ENCODE assay signal across 16 cellular contexts in genomic region chr2:38636069-38636468, GRCh38. TPM values are rescaled to one million over a fixed set of nuclear protein-coding genes. Genes with fewer than 3 reads are reported as not detected.
DNase-seq lines count a peak whose midpoint lies in the region; ATAC-seq and TF ChIP-seq lines count a peak whose summit lies in the region.
"Had no signal": no experiment of that assay in that cellular context is flagged by ENCODE, and none has a peak within 500 bp of the region (broad histone marks: within the 10 kb centered on the region; RNA-seq: fewer than 3 reads in every experiment).

No MANE protein-coding gene starts in this region.

- H3K27ac ChIP-seq in upper lobe of right lung: no peak overlapping the region
- H3K27ac ChIP-seq: 22Rv1, A549, C4-2B had no signal

- peaks cover 5% of the 10 kb centered on the region for H3K36me3 Mint-ChIP-seq in T-helper 2 cell treated with Interferon-gamma antibody and Interleukin-4, amounts not matched to agents 5 μg/mL and 100 μg/mL, for 36 hours (ENCODE audit: low read depth)
- H3K36me3 Mint-ChIP-seq in activated T-helper 2 cell treated with anti-CD3 and anti-CD28 coated beads, Interferon-gamma antibody, Interleukin-2, Interleukin-4, amounts not matched to agents 10 μg/mL and 5 μg/mL and 100 μg/mL, durations not matched to agents 14 hours and 24 hours and 36 hours (ENCODE audit: low read depth): peaks cover 5% of the 10 kb centered on the region
- H3K36me3 Mint-ChIP-seq in chondrocyte (ENCODE audit: low read depth): no peaks in the 10 kb centered on the region
- H3K36me3 Mint-ChIP-seq: IgD-negative memory B cell had no signal

- DNase-seq in T-helper 2 cell treated with Interferon-gamma antibody and Interleukin-4, amounts not matched to agents 5 μg/mL and 100 μg/mL, for 36 hours (ENCODE audit: low spot score): no peak
- DNase-seq in T-helper 2 cell (no peak), M059J (ENCODE audit: low read depth) (peak; percentile 10), upper lobe of right lung (no peak), chondrocyte (ENCODE audit: low spot score) (no peak)
- no peak for DNase-seq in activated T-helper 2 cell treated with anti-CD3 and anti-CD28 coated beads, Interferon-gamma antibody, Interleukin-2, Interleukin-4, amounts not matched to agents 10 μg/mL and 5 μg/mL and 100 μg/mL, durations not matched to agents 14 hours and 24 hours and 36 hours (ENCODE audit: low spot score)
- DNase-seq in activated CD4-positive, alpha-beta T cell treated with anti-CD3 and anti-CD28 coated beads, Interleukin-2, amount 50 U/mL, for 4 hours: no peak
- DNase-seq: AML-193; Caco-2; CD4-positive, alpha-beta T cell; H9 had no signal

- TF ChIP-seq CTCF in upper lobe of right lung (IDR thresholded peaks at IDR 0.05) (no peak), chondrocyte (IDR thresholded peaks at IDR 0.05) (no peak)

- peak overlapping the region; percentile 4 for H3K27ac Mint-ChIP-seq in T-helper 2 cell treated with Interferon-gamma antibody and Interleukin-4, amounts not matched to agents 5 μg/mL and 100 μg/mL, for 36 hours
- peak overlapping the region; percentile 48 for H3K27ac Mint-ChIP-seq in activated T-helper 2 cell treated with anti-CD3 and anti-CD28 coated beads, Interferon-gamma antibody, Interleukin-2, Interleukin-4, amounts not matched to agents 10 μg/mL and 5 μg/mL and 100 μg/mL, durations not matched to agents 14 hours and 24 hours and 36 hours
- H3K27ac Mint-ChIP-seq in chondrocyte (ENCODE audit: unreplicated experiment): no peak overlapping the region
- H3K27ac Mint-ChIP-seq: CD4-positive, alpha-beta T cell; H9; IgD-negative memory B cell had no signal

- intact Hi-C loops in activated T-helper 2 cell treated with anti-CD3 and anti-CD28 coated beads, Interferon-gamma antibody, Interleukin-2, Interleukin-4, amounts not matched to agents 10 μg/mL and 5 μg/mL and 100 μg/mL, durations not matched to agents 14 hours and 24 hours and 36 hours (cut with micrococcal nuclease): no loop called here
- intact Hi-C loops in upper lobe of right lung (cut with DNase I): no loop called here

- H3K4me3 ChIP-seq in upper lobe of right lung: no peak overlapping the region
- H3K4me3 ChIP-seq: A549 had no signal

- peaks cover 49% of the 10 kb centered on the region for H3K4me1 Mint-ChIP-seq in T-helper 2 cell treated with Interferon-gamma antibody and Interleukin-4, amounts not matched to agents 5 μg/mL and 100 μg/mL, for 36 hours (ENCODE audit: low read depth)
- peaks cover 49% of the 10 kb centered on the region for H3K4me1 Mint-ChIP-seq in activated T-helper 2 cell treated with anti-CD3 and anti-CD28 coated beads, Interferon-gamma antibody, Interleukin-2, Interleukin-4, amounts not matched to agents 10 μg/mL and 5 μg/mL and 100 μg/mL, durations not matched to agents 14 hours and 24 hours and 36 hours (ENCODE audit: low read depth)
- H3K4me1 Mint-ChIP-seq in chondrocyte (ENCODE audit: low read depth): no peaks in the 10 kb centered on the region
- H3K4me1 Mint-ChIP-seq: IgD-negative memory B cell had no signal

- no peak overlapping the region for H3K4me3 Mint-ChIP-seq in T-helper 2 cell treated with Interferon-gamma antibody and Interleukin-4, amounts not matched to agents 5 μg/mL and 100 μg/mL, for 36 hours
- H3K4me3 Mint-ChIP-seq in activated T-helper 2 cell treated with anti-CD3 and anti-CD28 coated beads, Interferon-gamma antibody, Interleukin-2, Interleukin-4, amounts not matched to agents 10 μg/mL and 5 μg/mL and 100 μg/mL, durations not matched to agents 14 hours and 24 hours and 36 hours (ENCODE audit: low read depth): no peak overlapping the region
- no peak overlapping the region for H3K4me3 Mint-ChIP-seq in chondrocyte (ENCODE audit: unreplicated experiment)
- H3K4me3 Mint-ChIP-seq: CD4-positive, alpha-beta T cell; H9; IgD-negative memory B cell had no signal

- H3K9me3 Mint-ChIP-seq in T-helper 2 cell treated with Interferon-gamma antibody and Interleukin-4, amounts not matched to agents 5 μg/mL and 100 μg/mL, for 36 hours: peaks cover 4% of the 10 kb centered on the region
- peaks cover 8% of the 10 kb centered on the region for H3K9me3 Mint-ChIP-seq in activated T-helper 2 cell treated with anti-CD3 and anti-CD28 coated beads, Interferon-gamma antibody, Interleukin-2, Interleukin-4, amounts not matched to agents 10 μg/mL and 5 μg/mL and 100 μg/mL, durations not matched to agents 14 hours and 24 hours and 36 hours
- no peaks in the 10 kb centered on the region for H3K9me3 Mint-ChIP-seq in chondrocyte (ENCODE audit: low read depth)
- H3K9me3 Mint-ChIP-seq: CD4-positive, alpha-beta T cell had no signal

- H3K27me3 Mint-ChIP-seq in T-helper 2 cell treated with Interferon-gamma antibody and Interleukin-4, amounts not matched to agents 5 μg/mL and 100 μg/mL, for 36 hours (ENCODE audit: low read depth): no peaks in the 10 kb centered on the region
- H3K27me3 Mint-ChIP-seq in activated T-helper 2 cell treated with anti-CD3 and anti-CD28 coated beads, Interferon-gamma antibody, Interleukin-2, Interleukin-4, amounts not matched to agents 10 μg/mL and 5 μg/mL and 100 μg/mL, durations not matched to agents 14 hours and 24 hours and 36 hours (ENCODE audit: low read depth): no peaks in the 10 kb centered on the region
- peaks cover 2% of the 10 kb centered on the region for H3K27me3 Mint-ChIP-seq in chondrocyte (ENCODE audit: low read depth)
- H3K27me3 Mint-ChIP-seq: CD4-positive, alpha-beta T cell had no signal

- H3K9me3 ChIP-seq in upper lobe of right lung: no peaks in the 10 kb centered on the region
- H3K9me3 ChIP-seq: A549, Caco-2 had no signal

- H3K4me1 ChIP-seq in upper lobe of right lung: no peaks in the 10 kb centered on the region
- H3K4me1 ChIP-seq: A549, Caco-2 had no signal

- H3K36me3 ChIP-seq in upper lobe of right lung: no peaks in the 10 kb centered on the region

- H3K27me3 ChIP-seq in upper lobe of right lung: no peaks in the 10 kb centered on the region

- ATAC-seq in upper lobe of right lung: no peak
- ATAC-seq: A549, HepG2 had no signal

RNA-seq across cellular contexts. Expression of gene GALM, which starts 29.8 kb away (rescaled TPM):
- 3.1 and 3.7 TPM in 2 replicates for total RNA-seq in M059J (2014; rRNA removed; shearing (Covaris generic))
- total RNA-seq in activated T-helper 2 cell treated with anti-CD3 and anti-CD28 coated beads, Interferon-gamma antibody, Interleukin-2, Interleukin-4, amounts not matched to agents 10 μg/mL and 5 μg/mL and 100 μg/mL, durations not matched to agents 14 hours and 24 hours and 36 hours: 42.1 and 43.0 TPM in 2 replicates
- total RNA-seq in upper lobe of right lung: 14.7 TPM
- total RNA-seq in chondrocyte: 4.7 to 6.5 TPM (median 4.8 TPM) in 3 replicates

RNA-seq across cellular contexts. Expression of gene HNRNPLL, which starts 33.3 kb away (rescaled TPM):
- 30.7 and 42.8 TPM in 2 replicates for total RNA-seq in M059J (2014; rRNA removed; shearing (Covaris generic))
- total RNA-seq in activated T-helper 2 cell treated with anti-CD3 and anti-CD28 coated beads, Interferon-gamma antibody, Interleukin-2, Interleukin-4, amounts not matched to agents 10 μg/mL and 5 μg/mL and 100 μg/mL, durations not matched to agents 14 hours and 24 hours and 36 hours: 65.7 and 67.7 TPM in 2 replicates
- total RNA-seq in upper lobe of right lung (56.8 TPM), chondrocyte (41.8 to 55.7 TPM (median 45.2 TPM) in 3 replicates)
